Comparison of ENCODE assay signal across 1 cellular context in the genomic region with DNA sequence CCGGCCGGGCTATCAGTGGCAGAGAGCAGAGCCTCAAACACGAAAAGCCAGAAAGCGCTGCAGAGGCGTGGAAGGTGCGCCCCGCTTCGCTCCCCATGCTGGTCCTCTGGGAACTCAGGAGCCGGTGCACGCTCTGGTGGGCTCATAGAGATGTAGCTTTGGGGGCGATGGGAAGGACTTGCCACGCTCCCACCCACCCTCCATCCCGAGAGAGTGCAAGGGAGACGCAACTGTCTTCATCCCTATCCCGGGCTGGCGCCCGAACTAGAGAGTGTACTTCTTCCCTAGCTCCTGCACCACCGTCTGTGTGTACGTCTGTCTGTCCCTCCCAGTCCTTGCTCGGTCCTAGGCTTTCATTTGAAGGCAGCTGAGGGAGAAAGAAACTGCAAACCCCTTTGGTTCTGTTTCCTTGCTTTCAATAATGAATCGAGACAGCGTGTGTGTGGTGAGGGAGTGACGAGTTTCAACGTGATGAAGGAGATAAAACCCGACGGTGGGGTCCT.
TF ChIP-seq lines count a peak whose summit lies in the region.

No MANE protein-coding gene starts in this region.

TF ChIP-seq in H1, 55 proteins besides CTCF, POLR2A, EP300 and RAD21:
- TF ChIP-seq EZH2 (IDR thresholded peaks at IDR 0.05; ENCODE audit: low read depth, low read length, severe bottlenecking) (peak; percentile 94), FOSL1 (IDR thresholded peaks at IDR 0.05; ENCODE audit: insufficient read depth, low read depth, low read length) (no peak), NANOG (IDR thresholded peaks at IDR 0.05; ENCODE audit: insufficient read depth, low read depth, low read length, poor library complexity, severe bottlenecking) (no peak)
